In the genomic region with DNA sequence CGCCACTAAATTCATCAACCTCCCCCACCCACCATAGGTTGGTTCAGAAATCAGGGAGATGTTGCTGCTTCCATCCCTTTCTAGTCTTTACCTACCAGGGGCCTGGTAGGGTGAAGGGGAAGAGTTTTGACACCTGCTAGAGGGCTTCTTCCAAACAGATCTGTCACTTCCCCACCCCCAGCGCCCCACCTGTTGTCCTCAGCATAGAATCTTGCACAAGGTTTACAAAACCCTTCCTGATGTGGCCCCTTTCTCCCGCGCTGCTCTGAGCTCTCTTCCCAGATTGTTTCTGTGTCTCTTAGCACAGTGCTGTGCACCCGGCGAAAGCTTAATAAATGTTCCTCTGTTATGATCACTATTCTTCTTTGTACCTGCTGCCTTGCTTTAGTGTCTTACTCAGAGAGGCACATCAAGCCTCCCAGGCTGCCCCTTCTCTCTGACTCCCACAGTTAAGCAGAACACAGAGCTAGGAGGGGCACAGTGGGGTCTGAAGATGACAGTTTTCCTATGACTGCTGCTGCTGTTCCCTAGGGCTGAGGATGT, we compare ENCODE assay signal across 13 cellular contexts. TPM values are rescaled to one million over a fixed set of nuclear protein-coding genes. Genes with fewer than 3 reads are reported as not detected.
DNase-seq lines count a peak whose midpoint lies in the region; ATAC-seq and TF ChIP-seq lines count a peak whose summit lies in the region.
"Had no signal": no experiment of that assay in that cellular context is flagged by ENCODE, and none has a peak within 500 bp of the region (broad histone marks: within the 10 kb centered on the region; RNA-seq: fewer than 3 reads in every experiment).

No MANE protein-coding gene starts in this region.

- in situ Hi-C loops in IMR-90 (cut with MboI; ENCODE audit: low sequenced_read_pairs), result no loop called here

- intact Hi-C loops in IMR-90 (cut with micrococcal nuclease) (no loop called here), testis (cut with DNase I; ENCODE audit: low total_unique reads) (no loop called here)

- H3K27ac ChIP-seq in DND-41 (ENCODE audit: low read length) (no peak overlapping the region), IMR-90 (ENCODE audit: insufficient read depth, low read length) (no peak overlapping the region), testis (no peak overlapping the region)
- H3K27ac ChIP-seq: tibial artery had no signal

- no peak overlapping the region for H2AFZ ChIP-seq in DND-41 (ENCODE audit: low read depth, low read length)
- peak overlapping the region; percentile 53 for H2AFZ ChIP-seq in IMR-90 (replicated peaks; ENCODE audit: low read length, poor library complexity)

- H4K8ac ChIP-seq in IMR-90 (ENCODE audit: low read depth in 2 of 2, low read length in 2 of 2), result no peak overlapping the region

- H3K4me1 Mint-ChIP-seq in nephron progenitor cell, result peaks cover 44% of the 10 kb centered on the region

- H3K9me3 ChIP-seq in DND-41 (ENCODE audit: insufficient read depth, low read length, severe bottlenecking), result no peaks in the 10 kb centered on the region
- no peaks in the 10 kb centered on the region for H3K9me3 ChIP-seq in IMR-90 (ENCODE audit: control insufficient read depth, insufficient read depth, low read length)
- H3K9me3 ChIP-seq in testis, result no peaks in the 10 kb centered on the region
- H3K9me3 ChIP-seq: tibial artery had no signal

- no peak overlapping the region for H4K91ac ChIP-seq in IMR-90 (ENCODE audit: insufficient read depth, low read depth, low read length)

- H2BK20ac ChIP-seq in IMR-90 (ENCODE audit: low read depth, low read length), result no peak overlapping the region

- H3K79me1 ChIP-seq in IMR-90 (ENCODE audit: low read depth in 1 of 2, low read length in 2 of 2), result no peaks in the 10 kb centered on the region

- H3K9ac ChIP-seq in DND-41 (ENCODE audit: low read depth, low read length) (no peak overlapping the region), IMR-90 (ENCODE audit: low read depth, low read length) (no peak overlapping the region)

- peaks cover 5% of the 10 kb centered on the region; the same call in 1 of the 2 replicates for H3K79me2 ChIP-seq in DND-41 (ENCODE audit: insufficient read depth, low read length)

- H3K27me3 ChIP-seq in DND-41 (ENCODE audit: insufficient read depth, low read length, poor library complexity) (no peaks in the 10 kb centered on the region), IMR-90 (ENCODE audit: control insufficient read depth, insufficient read depth, low read length) (peaks cover 16% of the 10 kb centered on the region), testis (no peaks in the 10 kb centered on the region)

- DNase-seq in DND-41 (no peak), IMR-90 (no peak), cerebellar cortex (ENCODE audit: low spot score) (peak; percentile 22), nephron progenitor cell (no peak), testis (no peak)
- DNase-seq: hippocampal formation; NCI-H524 treated with DMSO at 0.1 percent for 48 hours; stimulated activated CD4-positive, alpha-beta T cell treated with anti-CD3 and anti-CD28 coated beads, Interleukin-2, amount 100 ng/mL, for 48 hours; tibial artery had no signal

- H3K9me3 Mint-ChIP-seq in nephron progenitor cell, result no peaks in the 10 kb centered on the region

- H3K9me1 ChIP-seq in IMR-90 (ENCODE audit: insufficient read depth, low read length), result peaks cover 3% of the 10 kb centered on the region

- H3K4me1 ChIP-seq in DND-41 (ENCODE audit: insufficient read depth, low read length) (peaks cover 27% of the 10 kb centered on the region), IMR-90 (ENCODE audit: control insufficient read depth, insufficient read depth, low read length) (peaks cover 8% of the 10 kb centered on the region), testis (peaks cover 12% of the 10 kb centered on the region)

- H3K4me2 ChIP-seq in DND-41 (ENCODE audit: insufficient read depth, low read length) (peak overlapping the region; percentile 76), IMR-90 (ENCODE audit: low read depth, low read length) (no peak overlapping the region)

- no peaks in the 10 kb centered on the region for H3K36me3 Mint-ChIP-seq in nephron progenitor cell (ENCODE audit: low read depth)

- H2BK5ac ChIP-seq in IMR-90 (ENCODE audit: low read depth, low read length, poor library complexity, severe bottlenecking), result no peak overlapping the region

- no peak overlapping the region for H2BK120ac ChIP-seq in IMR-90 (ENCODE audit: low read depth, low read length)

- no peak overlapping the region for H3K4ac ChIP-seq in IMR-90 (ENCODE audit: low read depth, low read length)

- TF ChIP-seq CTCF in DND-41 (IDR thresholded peaks at IDR 0.05; ENCODE audit: borderline replicate concordance, extremely low read depth, low read length, poor library complexity, severe bottlenecking), result no peak
- no peak for TF ChIP-seq CTCF in IMR-90 (conservative IDR thresholded peaks at IDR 0.05; ENCODE audit: low read depth, low read length)
- TF ChIP-seq CTCF in nephron progenitor cell (IDR thresholded peaks at IDR 0.05), result no peak
- no peak for TF ChIP-seq CTCF in testis (IDR thresholded peaks at IDR 0.05)

- H3K56ac ChIP-seq in IMR-90 (ENCODE audit: extremely low read depth, insufficient read depth, low read length), result no peak overlapping the region

- H3K4me3 Mint-ChIP-seq in nephron progenitor cell, result peak overlapping the region; percentile 84

- no peak overlapping the region for H3K23ac ChIP-seq in IMR-90 (ENCODE audit: low read depth, low read length)

- 17% methylated on average over 1 of the region's 6 CpGs; no CpG with 5 or more reads in 1 of the 2 experiments for WGBS in IMR-90 (ENCODE audit: extremely low coverage in 2 of 2, insufficient read length in 1 of 2), 2 experiments
- WGBS in testis, 2 donors, result 52 to 67% methylated on average over 6 of the region's 6 CpGs

- H2AK5ac ChIP-seq in IMR-90 (ENCODE audit: low read depth, low read length), result no peak overlapping the region

- no TSS peak for BruUV-seq in IMR-90 (replicated peaks; lab: Mats Ljungman, UMichigan)

- POLR2A ChIA-PET in IMR-90 (lab: Charles Lee; ENCODE audit: unreplicated experiment), result no interaction called here

- ATAC-seq in DND-41 (ENCODE audit: insufficient read depth, low read depth), result no peak
- ATAC-seq in IMR-90 (ENCODE audit: low read depth), result no peak
- no peak for ATAC-seq in GM21576 (IDR thresholded peaks at IDR 0.05; ENCODE audit: unreplicated experiment)
- ATAC-seq in GM19397 (IDR thresholded peaks at IDR 0.05; ENCODE audit: unreplicated experiment), result no peak
- no peak for ATAC-seq in HG03025 (IDR thresholded peaks at IDR 0.05; ENCODE audit: low FRiP score, unreplicated experiment)

- no peak overlapping the region for H3K27ac Mint-ChIP-seq in nephron progenitor cell

- dilution Hi-C loops in IMR-90 (cut with HindIII; ENCODE audit: low sequenced_read_pairs, unreplicated experiment), result no loop called here

- TF ChIP-seq POLR2A in IMR-90 (IDR thresholded peaks at IDR 0.05; ENCODE audit: low read depth, low read length) (no peak), testis (IDR thresholded peaks at IDR 0.05) (no peak)

- no peak overlapping the region for H2BK15ac ChIP-seq in IMR-90 (ENCODE audit: low read depth, low read length)

- no peak overlapping the region for H3K14ac ChIP-seq in IMR-90 (replicated peaks; ENCODE audit: low read depth, low read length)

- H3K18ac ChIP-seq in IMR-90 (ENCODE audit: low read depth, low read length), result no peak overlapping the region

- H4K20me1 ChIP-seq in DND-41 (ENCODE audit: insufficient read depth, low read length), result no peaks in the 10 kb centered on the region
- no peaks in the 10 kb centered on the region for H4K20me1 ChIP-seq in IMR-90 (ENCODE audit: insufficient read depth, low read length)

- H2AK9ac ChIP-seq in IMR-90 (replicated peaks; ENCODE audit: low read depth, low read length, poor library complexity), result no peak overlapping the region

- no peak for TF ChIP-seq RAD21 in IMR-90 (IDR thresholded peaks at IDR 0.05; ENCODE audit: low read length)

- H3K4me3 ChIP-seq in DND-41 (ENCODE audit: low read depth in 1 of 2, low read length in 2 of 2) (no peak overlapping the region), IMR-90 (ENCODE audit: insufficient read depth, low read depth, low read length) (no peak overlapping the region), testis (no peak overlapping the region)

- H3K36me3 ChIP-seq in DND-41 (ENCODE audit: insufficient read depth, low read length), result no peaks in the 10 kb centered on the region
- H3K36me3 ChIP-seq in IMR-90 (ENCODE audit: control insufficient read depth, insufficient read depth, low read length), result no peaks in the 10 kb centered on the region
- H3K36me3 ChIP-seq in testis (ENCODE audit: low read depth, missing control alignments), result no peaks in the 10 kb centered on the region
- H3K36me3 ChIP-seq: tibial artery had no signal

- peaks cover 33% of the 10 kb centered on the region for H3K27me3 Mint-ChIP-seq in nephron progenitor cell (ENCODE audit: low read depth, poor library complexity)

- H4K5ac ChIP-seq in IMR-90 (ENCODE audit: low read depth, low read length), result no peak overlapping the region

- CTCF ChIA-PET in IMR-90 (lab: Yijun Ruan, JAX), result no interaction called here

RNA-seq across cellular contexts. Expression of gene C10orf95, which starts 11.2 kb away (rescaled TPM):
- total RNA-seq in IMR-90 (2012; rRNA removed), result not detected in 2 replicates
- not detected in 2 replicates for polyA plus RNA-seq in IMR-90 (2012; rRNA removed)
- polyA plus RNA-seq in IMR-90 (2012; cell fraction: cytosol; rRNA removed), result 0.04 TPM in 1 of 2 replicates, not detected in the other
- polyA plus RNA-seq in IMR-90 (2012; cell fraction: nucleus; rRNA removed; ENCODE audit: low replicate concordance), result not detected in 2 replicates
- 1 to 10 TPM in 1 of 2 donors, under 1 TPM in 1; 0.55 to 1.3 TPM for total RNA-seq in testis
- 0.29 TPM for polyA plus RNA-seq in testis (ENCODE audit: insufficient read depth, low read depth, low replicate concordance)
- total RNA-seq: SK-MEL-5 had no signal

RNA-seq across cellular contexts. Expression of gene CUEDC2, which starts 30.2 kb away (rescaled TPM):
- total RNA-seq in IMR-90 (2012; rRNA removed), result 43.6 and 55.7 TPM in 2 replicates
- polyA plus RNA-seq in IMR-90 (2012; rRNA removed), result 84.9 and 87.6 TPM in 2 replicates
- 81.3 and 97.7 TPM in 2 replicates for polyA plus RNA-seq in IMR-90 (2012; cell fraction: cytosol; rRNA removed)
- polyA plus RNA-seq in IMR-90 (2012; cell fraction: nucleus; rRNA removed; ENCODE audit: low replicate concordance), result 105 and 123 TPM in 2 replicates
- total RNA-seq in testis, result 10 to 100 TPM; 49.0 to 70.5 TPM
- polyA plus RNA-seq in testis (ENCODE audit: insufficient read depth, low read depth, low replicate concordance), result 76.0 TPM

RNA-seq across cellular contexts. Expression of gene ACTR1A, which starts 39.9 kb away (rescaled TPM):
- 126 and 157 TPM in 2 replicates for total RNA-seq in IMR-90 (2012; rRNA removed)
- polyA plus RNA-seq in IMR-90 (2012; rRNA removed), result 142 and 155 TPM in 2 replicates
- polyA plus RNA-seq in IMR-90 (2012; cell fraction: cytosol; rRNA removed), result 97.3 and 131 TPM in 2 replicates
- 83.9 and 84.0 TPM in 2 replicates for polyA plus RNA-seq in IMR-90 (2012; cell fraction: nucleus; rRNA removed; ENCODE audit: low replicate concordance)
- 10 to 100 TPM; 97.6 to 97.7 TPM for total RNA-seq in testis
- polyA plus RNA-seq in testis (ENCODE audit: insufficient read depth, low read depth, low replicate concordance), result 126 TPM

RNA-seq across cellular contexts. Expression of gene SUFU, which starts 41.2 kb away (rescaled TPM):
- total RNA-seq in IMR-90 (2012; rRNA removed) (2.2 TPM in 2 replicates), testis (10 to 100 TPM; 16.5 to 22.9 TPM)
- polyA plus RNA-seq in IMR-90 (2012; rRNA removed) (10.0 and 11.0 TPM in 2 replicates), testis (ENCODE audit: insufficient read depth, low read depth, low replicate concordance) (28.4 TPM)
- 6.7 and 10.8 TPM in 2 replicates for polyA plus RNA-seq in IMR-90 (2012; cell fraction: cytosol; rRNA removed)
- 15.7 and 18.1 TPM in 2 replicates for polyA plus RNA-seq in IMR-90 (2012; cell fraction: nucleus; rRNA removed; ENCODE audit: low replicate concordance)

RNA-seq across cellular contexts. Expression of gene FBXL15, which starts 41.9 kb away (rescaled TPM):
- total RNA-seq in IMR-90 (2012; rRNA removed), result 2.5 and 3.0 TPM in 2 replicates
- 8.4 and 13.6 TPM in 2 replicates for polyA plus RNA-seq in IMR-90 (2012; rRNA removed)
- 18.3 and 20.0 TPM in 2 replicates for polyA plus RNA-seq in IMR-90 (2012; cell fraction: cytosol; rRNA removed)
- polyA plus RNA-seq in IMR-90 (2012; cell fraction: nucleus; rRNA removed; ENCODE audit: low replicate concordance), result 23.1 and 53.1 TPM in 2 replicates
- total RNA-seq in testis, result 10 to 100 TPM; 28.9 to 32.2 TPM
- 9.2 TPM for polyA plus RNA-seq in testis (ENCODE audit: insufficient read depth, low read depth, low replicate concordance)
